ENCODE assay signal across 8 cellular contexts in genomic region chr3:131174752-131175151, GRCh38.
DNase-seq lines count a peak whose midpoint lies in the region; ATAC-seq and TF ChIP-seq lines count a peak whose summit lies in the region.
"Had no signal": no experiment of that assay in that cellular context is flagged by ENCODE, and none has a peak within 500 bp of the region (broad histone marks: within the 10 kb centered on the region; RNA-seq: fewer than 3 reads in every experiment).

No MANE protein-coding gene starts in this region.

- peaks cover 36 to 52% of the 10 kb centered on the region in 2 donors for H3K4me1 Mint-ChIP-seq in immature natural killer cell

- DNase-seq in MV-4-11 (lab: John Stamatoyannopoulos, UW) (peak; percentile 37), immature natural killer cell (peak; percentile 34 to 54 (median 52)), retina (no peak), sciatic nerve (ENCODE audit: low spot score) (no peak), smooth muscle cell (lab: John Stamatoyannopoulos, UW; ENCODE audit: unreplicated experiment) (no peak)

- H3K36me3 ChIP-seq in smooth muscle cell (ENCODE audit: low read depth): no peaks in the 10 kb centered on the region
- H3K36me3 ChIP-seq: SJSA1 had no signal

- no peaks in the 10 kb centered on the region for H3K79me2 ChIP-seq in smooth muscle cell (ENCODE audit: low read depth)

- H3K9ac ChIP-seq in smooth muscle cell (ENCODE audit: low read depth): no peak overlapping the region

- no peaks in the 10 kb centered on the region for H3K27me3 ChIP-seq in smooth muscle cell (ENCODE audit: low read depth)
- H3K27me3 ChIP-seq: SJSA1 had no signal

- H3K9me3 Mint-ChIP-seq in immature natural killer cell: no peaks in the 10 kb centered on the region

- H2AFZ ChIP-seq in smooth muscle cell (ENCODE audit: low read depth): no peak overlapping the region

- 93% methylated on average over 1 of the region's 1 CpG for WGBS in smooth muscle cell (ENCODE audit: low lambda C conversion rate)

- H3K27ac Mint-ChIP-seq in immature natural killer cell: peak overlapping the region in 5 of 6 donors; percentile 31 to 88 (median 79)

- H3K4me3 ChIP-seq in smooth muscle cell: no peak overlapping the region
- H3K4me3 ChIP-seq: SJSA1 had no signal

- H3K4me1 ChIP-seq in smooth muscle cell (ENCODE audit: low read depth): no peaks in the 10 kb centered on the region
- H3K4me1 ChIP-seq: SJSA1 had no signal

- TF ChIP-seq CTCF in smooth muscle cell (IDR thresholded peaks at IDR 0.05; ENCODE audit: borderline replicate concordance, insufficient read depth, poor library complexity, severe bottlenecking): no peak

- H3K4me2 ChIP-seq in smooth muscle cell: no peak overlapping the region

- no peaks in the 10 kb centered on the region for H3K36me3 Mint-ChIP-seq in immature natural killer cell

- peak overlapping the region; percentile 66 to 79 (median 72) for H3K4me3 Mint-ChIP-seq in immature natural killer cell

- ATAC-seq in GM18858 (IDR thresholded peaks at IDR 0.05; ENCODE audit: unreplicated experiment) (peak; percentile 92), GM21737 (IDR thresholded peaks at IDR 0.05; ENCODE audit: unreplicated experiment) (peak; percentile 92), sciatic nerve (no peak)

- H3K27me3 Mint-ChIP-seq in immature natural killer cell (ENCODE audit: low read depth in 3 of 3): no peaks in the 10 kb centered on the region

- H3K27ac ChIP-seq in smooth muscle cell (ENCODE audit: low read depth): no peak overlapping the region
- H3K27ac ChIP-seq: SJSA1 had no signal

- H3F3A ChIP-seq in smooth muscle cell (ENCODE audit: low read depth): no peaks in the 10 kb centered on the region

- intact Hi-C loops in sciatic nerve (cut with DNase I): no loop called here

- no peaks in the 10 kb centered on the region for H3K9me3 ChIP-seq in smooth muscle cell (replicated peaks; ENCODE audit: low read depth)
- H3K9me3 ChIP-seq: SJSA1 had no signal

- H4K20me1 ChIP-seq in smooth muscle cell (ENCODE audit: low read depth): no peaks in the 10 kb centered on the region

Comparison
In these comparisons a context has a peak if more than half of its experiments do, and no peak if none do; other contexts are left out.
1. DNase-seq: peak in MV-4-11 (single experiment) and immature natural killer cell (3 of 3); none in retina (single experiment), sciatic nerve (single experiment) and smooth muscle cell (single experiment).